13 cellular contexts compared by ENCODE assay signal in the genomic region with DNA sequence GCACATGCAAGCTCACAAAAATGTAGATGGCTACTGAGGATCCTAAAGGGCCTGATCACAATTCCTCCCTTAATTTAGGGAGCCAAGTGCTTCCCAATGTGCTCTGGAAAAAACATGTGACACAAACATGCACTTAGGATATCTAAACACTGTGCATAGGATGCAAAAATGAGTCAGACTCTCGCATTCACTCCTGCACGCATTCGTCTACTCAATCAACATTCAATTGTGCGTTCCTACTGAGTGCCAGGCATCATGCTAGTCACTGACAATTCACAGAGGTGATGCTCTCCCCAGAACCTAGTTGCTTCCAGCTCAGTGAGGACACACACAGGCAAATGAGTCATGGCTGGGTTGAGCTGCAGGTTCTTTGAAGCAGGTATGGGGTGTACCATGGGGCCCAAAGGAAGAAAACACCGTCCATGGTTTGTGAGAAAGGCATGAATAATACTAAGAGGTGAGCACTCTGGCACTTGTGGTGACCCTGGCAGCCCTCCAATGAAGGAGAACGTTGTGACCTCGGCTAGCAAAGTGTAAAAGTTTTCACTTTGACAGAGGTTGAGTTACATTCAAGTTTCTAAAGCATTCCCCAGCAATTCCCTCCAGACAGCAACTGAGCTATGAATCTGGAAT.
DNase-seq lines count a peak whose midpoint lies in the region; ATAC-seq and TF ChIP-seq lines count a peak whose summit lies in the region.
"Had no signal": no experiment of that assay in that cellular context is flagged by ENCODE, and none has a peak within 500 bp of the region (broad histone marks: within the 10 kb centered on the region; RNA-seq: fewer than 3 reads in every experiment).

No MANE protein-coding gene starts in this region.

- RAD21 ChIA-PET in HCT116 (lab: Charles Lee; ENCODE audit: low non-redundant PET in 1 of 2, low total read pairs in 2 of 2, uncharacterized antibody in 2 of 2, unreplicated experiment in 2 of 2) = no interaction called here

- H3K9ac ChIP-seq in SK-N-SH = no peak overlapping the region
- no peak overlapping the region for H3K9ac ChIP-seq in HCT116 (ENCODE audit: low read length)
- no peak overlapping the region for H3K9ac ChIP-seq in neural progenitor cell

- TF ChIP-seq CTCF in SK-N-SH (IDR thresholded peaks at IDR 0.05) = no peak
- TF ChIP-seq CTCF in HCT116 (IDR thresholded peaks at IDR 0.05 in 2 of 3, conservative IDR thresholded peaks at IDR 0.05 in 1 of 3; ENCODE audit: borderline replicate concordance in 1 of 3, insufficient read depth in 1 of 3, low read depth in 2 of 3, low read length in 2 of 3) = no peak
- no peak for TF ChIP-seq CTCF in neural progenitor cell (IDR thresholded peaks at IDR 0.05)
- TF ChIP-seq CTCF in sigmoid colon (IDR thresholded peaks at IDR 0.05) = no peak

- H3K27me3 ChIP-seq in SK-N-SH (ENCODE audit: insufficient read depth) (no peaks in the 10 kb centered on the region), HCT116 (ENCODE audit: insufficient read depth, low read length) (no peaks in the 10 kb centered on the region), neural progenitor cell (no peaks in the 10 kb centered on the region), sigmoid colon (no peaks in the 10 kb centered on the region)
- H3K27me3 ChIP-seq: esophagus muscularis mucosa had no signal

- no peaks in the 10 kb centered on the region for H4K20me1 ChIP-seq in SK-N-SH (ENCODE audit: insufficient read depth)
- H4K20me1 ChIP-seq in HCT116 (ENCODE audit: insufficient read depth) = no peaks in the 10 kb centered on the region
- H4K20me1 ChIP-seq in neural progenitor cell (ENCODE audit: low read depth) = no peaks in the 10 kb centered on the region

- peaks cover 36% of the 10 kb centered on the region for H3K4me1 Mint-ChIP-seq in neural progenitor cell
- H3K4me1 Mint-ChIP-seq: naive thymus-derived CD8-positive, alpha-beta T cell had no signal

- H3K4me3 Mint-ChIP-seq in neural progenitor cell = no peak overlapping the region
- H3K4me3 Mint-ChIP-seq: naive thymus-derived CD8-positive, alpha-beta T cell had no signal

- ATAC-seq in SK-N-SH treated with all-trans-retinoic acid at 6 μM for 48 hours (no peak), HCT116 (peak; percentile 70)
- ATAC-seq: naive thymus-derived CD8-positive, alpha-beta T cell had no signal

- H3K36me3 ChIP-seq in SK-N-SH (replicated peaks in 1 of 2; ENCODE audit: control insufficient read depth in 1 of 2, insufficient read depth in 2 of 2, low read length in 1 of 2) = no peaks in the 10 kb centered on the region
- no peaks in the 10 kb centered on the region for H3K36me3 ChIP-seq in HCT116 (ENCODE audit: control insufficient read depth in 1 of 2, insufficient read depth in 2 of 2, low read length in 2 of 2)
- no peaks in the 10 kb centered on the region for H3K36me3 ChIP-seq in neural progenitor cell
- H3K36me3 ChIP-seq in sigmoid colon = no peaks in the 10 kb centered on the region
- H3K36me3 ChIP-seq: esophagus muscularis mucosa had no signal

- H3K9me3 ChIP-seq in SK-N-SH = no peaks in the 10 kb centered on the region
- no peaks in the 10 kb centered on the region for H3K9me3 ChIP-seq in HCT116 (ENCODE audit: control insufficient read depth in 1 of 2, insufficient read depth in 1 of 2, low read depth in 1 of 2, low read length in 2 of 2)
- no peaks in the 10 kb centered on the region for H3K9me3 ChIP-seq in neural progenitor cell (ENCODE audit: low read depth)
- no peaks in the 10 kb centered on the region for H3K9me3 ChIP-seq in sigmoid colon
- H3K9me3 ChIP-seq: Caco-2, esophagus muscularis mucosa had no signal

- no TSS peak for BruUV-seq in HCT116 (replicated peaks; lab: Mats Ljungman, UMichigan)

- H3K27ac Mint-ChIP-seq in neural progenitor cell = peak overlapping the region; percentile 40
- H3K27ac Mint-ChIP-seq: naive thymus-derived CD8-positive, alpha-beta T cell had no signal

- POLR2A ChIA-PET in SK-N-SH (lab: Yijun Ruan, JAX) (no interaction called here), HCT116 (lab: Charles Lee) (no interaction called here)

- H3K4me1 ChIP-seq in SK-N-SH (ENCODE audit: control insufficient read depth in 1 of 2, insufficient read depth in 2 of 2, low read depth in 1 of 2, low read length in 1 of 2) (no peaks in the 10 kb centered on the region), HCT116 (ENCODE audit: control insufficient read depth in 1 of 2, insufficient read depth in 2 of 2, low read length in 2 of 2) (peaks cover 4 to 6% of the 10 kb centered on the region in 2 experiments), neural progenitor cell (no peaks in the 10 kb centered on the region), sigmoid colon (no peaks in the 10 kb centered on the region)

- intact Hi-C loops in HCT116 (cut with micrococcal nuclease) (no loop called here), sigmoid colon (cut with DNase I) (no loop called here)

- H3F3A ChIP-seq in SK-N-SH (replicated peaks; ENCODE audit: insufficient read depth) (no peaks in the 10 kb centered on the region), neural progenitor cell (ENCODE audit: low read depth) (no peaks in the 10 kb centered on the region)

- 0 out of 2 replicates have a peak overlapping the region, but pooled peaks have one; percentile 8 for H3K4me2 ChIP-seq in SK-N-SH
- H3K4me2 ChIP-seq in HCT116 (ENCODE audit: low read length) = peak overlapping the region; percentile 12; the same call in 1 of the 2 replicates
- no peak overlapping the region for H3K4me2 ChIP-seq in neural progenitor cell

- H3K27me3 Mint-ChIP-seq in neural progenitor cell (ENCODE audit: insufficient read depth, low read depth) = peaks cover 16% of the 10 kb centered on the region

- no peak overlapping the region for H3K4me3 ChIP-seq in SK-N-SH (ENCODE audit: low read depth in 2 of 2, low read length in 1 of 2)
- H3K4me3 ChIP-seq in HCT116 (replicated peaks in 1 of 2; ENCODE audit: low read depth in 1 of 2, low read length in 2 of 2) = no peak overlapping the region
- H3K4me3 ChIP-seq in neural progenitor cell = no peak overlapping the region
- no peak overlapping the region for H3K4me3 ChIP-seq in sigmoid colon
- H3K4me3 ChIP-seq: esophagus muscularis mucosa had no signal

- WGBS in SK-N-SH (ENCODE audit: low lambda C conversion rate) = 73% methylated on average over 6 of the region's 7 CpGs
- WGBS in sigmoid colon, 2 donors = 56 to 62% methylated on average over 7 of the region's 7 CpGs

- no peaks in the 10 kb centered on the region for H3K9me3 Mint-ChIP-seq in neural progenitor cell
- H3K9me3 Mint-ChIP-seq: naive thymus-derived CD8-positive, alpha-beta T cell had no signal

- H3K9me2 ChIP-seq in SK-N-SH = no peaks in the 10 kb centered on the region
- no peaks in the 10 kb centered on the region for H3K9me2 ChIP-seq in HCT116 (ENCODE audit: insufficient read depth)

- no peaks in the 10 kb centered on the region for H3K36me3 Mint-ChIP-seq in neural progenitor cell
- H3K36me3 Mint-ChIP-seq: naive thymus-derived CD8-positive, alpha-beta T cell had no signal

- CTCF ChIA-PET in SK-N-SH (lab: Yijun Ruan, JAX) = interaction anchor here (1.4 kb wide), 1 partner anchor 313 kb away, joined by 3 read pairs; no protein-coding TSS in a partner anchor
- CTCF ChIA-PET in HCT116 (lab: Charles Lee) = no interaction called here

- H3K79me2 ChIP-seq in SK-N-SH (ENCODE audit: insufficient read depth) (no peaks in the 10 kb centered on the region), HCT116 (ENCODE audit: insufficient read depth, low read length) (no peaks in the 10 kb centered on the region), neural progenitor cell (ENCODE audit: low read depth) (no peaks in the 10 kb centered on the region)

- H2AFZ ChIP-seq in SK-N-SH (ENCODE audit: low read depth) = no peak overlapping the region
- H2AFZ ChIP-seq in HCT116 (ENCODE audit: low read depth, low read length, poor library complexity, severe bottlenecking) = no peak overlapping the region
- H2AFZ ChIP-seq in neural progenitor cell (replicated peaks) = no peak overlapping the region

- no peak for TF ChIP-seq POLR2A in HCT116 (IDR thresholded peaks at IDR 0.05; ENCODE audit: borderline replicate concordance, extremely low read depth, insufficient read depth, insufficient read length)
- no peak for TF ChIP-seq POLR2A in sigmoid colon (IDR thresholded peaks at IDR 0.05)

- TF ChIP-seq RAD21 in SK-N-SH (IDR thresholded peaks at IDR 0.05; ENCODE audit: low read length) (no peak), HCT116 (IDR thresholded peaks at IDR 0.05; ENCODE audit: low read depth) (no peak)

- DNase-seq in SK-N-SH (no peak), HCT116 (ENCODE audit: low read depth, low spot score) (no peak), astrocyte of the hippocampus (ENCODE audit: low read depth, low spot score) (peak; percentile 47), neural progenitor cell (ENCODE audit: low spot score) (no peak), sigmoid colon (no peak), NCI-H1436 (lab: John Stamatoyannopoulos, UW) (no peak), hypothalamus (lab: John Stamatoyannopoulos, UW) (no peak)
- DNase-seq: 8988T; Caco-2; naive thymus-derived CD8-positive, alpha-beta T cell; stimulated activated naive CD4-positive, alpha-beta T cell had no signal

- H3K27ac ChIP-seq in SK-N-SH (ENCODE audit: low read depth in 2 of 2, low read length in 1 of 2) = no peak overlapping the region
- no peak overlapping the region for H3K27ac ChIP-seq in HCT116 (ENCODE audit: low read depth, low read length)
- H3K27ac ChIP-seq in neural progenitor cell = no peak overlapping the region
- H3K27ac ChIP-seq in sigmoid colon = no peak overlapping the region
- H3K27ac ChIP-seq: esophagus muscularis mucosa had no signal

- TF ChIP-seq EP300 in SK-N-SH (IDR thresholded peaks at IDR 0.05; ENCODE audit: borderline replicate concordance in 1 of 2, low read depth in 1 of 2, low read length in 1 of 2) (no peak), sigmoid colon (IDR thresholded peaks at IDR 0.05) (no peak)

TF ChIP-seq in SK-N-SH, 30 proteins besides CTCF, POLR2A, EP300 and RAD21 (continues in another document):
- TF ChIP-seq GATA2 (CRISPR knock-in tag; IDR thresholded peaks at IDR 0.05) (no peak), CHD2 (IDR thresholded peaks at IDR 0.05; ENCODE audit: low read length, partially characterized antibody) (no peak), RXRA (IDR thresholded peaks at IDR 0.05; ENCODE audit: borderline replicate concordance, low read depth) (no peak), RFX5 (IDR thresholded peaks at IDR 0.05; ENCODE audit: low read length) (no peak)

TF ChIP-seq in SK-N-SH treated with all-trans-retinoic acid at 6 μM for 48 hours, 23 proteins besides CTCF, POLR2A, EP300 and RAD21 (continues in another document):
- no peak for TF ChIP-seq GLIS3 (CRISPR knock-in tag; IDR thresholded peaks at IDR 0.05)
- TF ChIP-seq ZC3H10 (CRISPR knock-in tag; IDR thresholded peaks at IDR 0.05) = no peak

TF ChIP-seq in HCT116, 20 proteins besides CTCF, POLR2A, EP300 and RAD21 (continues in another document):
- TF ChIP-seq ATF3 (IDR thresholded peaks at IDR 0.05) = no peak
- TF ChIP-seq EZH2 (IDR thresholded peaks at IDR 0.05) = no peak
- no peak for TF ChIP-seq TCF7L2 (IDR thresholded peaks at IDR 0.05; ENCODE audit: borderline replicate concordance, extremely low read depth, insufficient read depth, insufficient read length)
- TF ChIP-seq SRF (IDR thresholded peaks at IDR 0.05; ENCODE audit: low read depth) = no peak
- TF ChIP-seq ZFX (IDR thresholded peaks at IDR 0.05) = no peak
